7 cellular contexts compared by ENCODE assay signal in genomic region chr21:33212159-33212851, GRCh38. TPM values are rescaled to one million over a fixed set of nuclear protein-coding genes. Genes with fewer than 3 reads are reported as not detected.
DNase-seq lines count a peak whose midpoint lies in the region; ATAC-seq, FAIRE-seq and TF ChIP-seq lines count a peak whose summit lies in the region.

No MANE protein-coding gene starts in this region.

- H3K27me3 ChIP-seq in osteoblast (ENCODE audit: insufficient read depth, low read length): no peaks in the 10 kb centered on the region

- peak overlapping the region; percentile 20 for H2AFZ ChIP-seq in osteoblast (ENCODE audit: low read length)

- no peaks in the 10 kb centered on the region for H3K79me2 ChIP-seq in osteoblast (ENCODE audit: insufficient read depth, low read length)

- peak; percentile 9 for FAIRE-seq in GM12892 (lab: Jason Lieb, UNC)

- H3K4me2 ChIP-seq in osteoblast (ENCODE audit: insufficient read depth, low read length): peak overlapping the region; percentile 8

- no peaks in the 10 kb centered on the region for H4K20me1 ChIP-seq in osteoblast (ENCODE audit: insufficient read depth, low read length)

- no peaks in the 10 kb centered on the region for H3K9me3 ChIP-seq in osteoblast (ENCODE audit: low read depth, low read length)

- no peak overlapping the region for H3K27ac ChIP-seq in osteoblast (ENCODE audit: low read depth, low read length)

- no peak for TF ChIP-seq POLR2A in GM12892 (IDR thresholded peaks at IDR 0.05; ENCODE audit: low read depth, low read length)

- H3K4me3 ChIP-seq in epithelial cell of esophagus (ENCODE audit: low read length): no peak overlapping the region
- H3K4me3 ChIP-seq in osteoblast (ENCODE audit: insufficient read depth, low read length): no peak overlapping the region

- no peak for DNase-seq in GM12892 (ENCODE audit: insufficient read length)
- peak; percentile 82 for DNase-seq in epithelial cell of esophagus (ENCODE audit: low read depth)
- no peak for DNase-seq in osteoblast (ENCODE audit: insufficient read length, low spot score, missing footprints)

- H3K36me3 ChIP-seq in osteoblast (ENCODE audit: insufficient read depth, low read length): no peaks in the 10 kb centered on the region

- TF ChIP-seq CTCF in epithelial cell of esophagus (IDR thresholded peaks at IDR 0.05; ENCODE audit: insufficient read depth, low read depth, low read length, missing control alignments) (no peak), osteoblast (IDR thresholded peaks at IDR 0.05; ENCODE audit: extremely low read depth, low read depth, low read length) (no peak)

- peaks cover 8% of the 10 kb centered on the region for H3K4me1 ChIP-seq in osteoblast (ENCODE audit: insufficient read depth, low read length)

- no peak for ATAC-seq in GM21619 (IDR thresholded peaks at IDR 0.05; ENCODE audit: unreplicated experiment)
- no peak for ATAC-seq in GM18909 (IDR thresholded peaks at IDR 0.05; ENCODE audit: poor library complexity, unreplicated experiment)
- ATAC-seq in HG03469 (IDR thresholded peaks at IDR 0.05; ENCODE audit: unreplicated experiment): no peak

TF ChIP-seq in PFSK-1, 5 proteins besides CTCF, POLR2A, EP300 and RAD21:
- TF ChIP-seq POLR2AphosphoS5 (IDR thresholded peaks at IDR 0.05; ENCODE audit: low read depth, low read length) (peak; percentile 24; the same call in 1 of the 2 replicates), FOXP2 (optimal IDR thresholded peaks at IDR 0.05; ENCODE audit: borderline replicate concordance, extremely low read depth, extremely low read length, insufficient read depth) (peak; percentile 49), REST (IDR thresholded peaks at IDR 0.05; ENCODE audit: insufficient read depth in 1 of 2, low read depth in 2 of 2, low read length in 2 of 2) (no peak)

RNA-seq across cellular contexts. Expression of gene IFNAR2, which starts 17.4 kb away (rescaled TPM):
- polyA plus RNA-seq in GM12892 (2012; ENCODE audit: missing spikeins): 50.3 TPM
- polyA plus RNA-seq in PFSK-1 (2012; ENCODE audit: insufficient read length, low read depth): 10.4 TPM
- total RNA-seq in osteoblast: 4.0 and 5.3 TPM in 2 replicates

RNA-seq across cellular contexts. Expression of gene IL10RB, which starts 53.9 kb away (rescaled TPM):
- polyA plus RNA-seq in GM12892 (2012; ENCODE audit: missing spikeins): 31.1 TPM
- 26.6 TPM for polyA plus RNA-seq in PFSK-1 (2012; ENCODE audit: insufficient read length, low read depth)
- 44.9 and 52.7 TPM in 2 replicates for total RNA-seq in osteoblast
